In genomic region chr11:72070486-72070885, GRCh38 we compare ENCODE assay signal across 14 cellular contexts. TPM values are rescaled to one million over a fixed set of nuclear protein-coding genes. Genes with fewer than 3 reads are reported as not detected.
DNase-seq lines count a peak whose midpoint lies in the region; ATAC-seq and TF ChIP-seq lines count a peak whose summit lies in the region.
"Had no signal": no experiment of that assay in that cellular context is flagged by ENCODE, and none has a peak within 500 bp of the region (broad histone marks: within the 10 kb centered on the region; RNA-seq: fewer than 3 reads in every experiment).

No MANE protein-coding gene starts in this region.

- DNase-seq in Calu3: no peak
- no peak for DNase-seq in SJSA1 (ENCODE audit: low read depth in 1 of 2, low spot score in 2 of 2)
- DNase-seq in foreskin keratinocyte: no peak
- no peak for DNase-seq in gastrocnemius medialis
- DNase-seq in NCI-H1105 treated with DMSO at 0.1 percent for 48 hours (lab: John Stamatoyannopoulos, UW): no peak
- DNase-seq in NK-92 (lab: John Stamatoyannopoulos, UW; ENCODE audit: unreplicated experiment): no peak
- DNase-seq: activated gamma-delta T cell; NCI-H187; stimulated activated naive CD4-positive, alpha-beta T cell treated with Interleukin-2 at 50 U/mL for 16 hours had no signal

- CTCF ChIA-PET in Calu3 (lab: Charles Lee): interaction anchor here (0.9 kb wide), 1 partner anchor 8 kb away, joined by 3 read pairs; no protein-coding TSS in a partner anchor

- H3K27me3 ChIP-seq in SJSA1 (replicated peaks) (no peaks in the 10 kb centered on the region), foreskin keratinocyte (no peaks in the 10 kb centered on the region), gastrocnemius medialis (no peaks in the 10 kb centered on the region)

- intact Hi-C loops in Calu3 (cut with micrococcal nuclease; ENCODE audit: unreplicated experiment) (no loop called here), gastrocnemius medialis (cut with DNase I; ENCODE audit: low total_unique reads) (no loop called here)

- H3K4me3 Mint-ChIP-seq in Calu3 (ENCODE audit: low read depth, unreplicated experiment): peak overlapping the region; percentile 44

- in situ Hi-C loops in gastrocnemius medialis (cut with MboI; ENCODE audit: low sequenced_read_pairs in 4 of 4): no loop called here

- H3K9me3 Mint-ChIP-seq in Calu3 (ENCODE audit: low read depth, unreplicated experiment): no peaks in the 10 kb centered on the region

- no peak for TF ChIP-seq POLR2A in gastrocnemius medialis (IDR thresholded peaks at IDR 0.05)

- no TSS peak for BruUV-seq in Calu3 (replicated peaks; lab: Mats Ljungman, UMichigan)

- peak overlapping the region; percentile 68 for H3K27ac ChIP-seq in SJSA1
- H3K27ac ChIP-seq in foreskin keratinocyte: peak overlapping the region; percentile 42
- H3K27ac ChIP-seq in gastrocnemius medialis: peak overlapping the region; percentile 66 to 81 (median 74)
- H3K27ac ChIP-seq: SK-N-MC had no signal

- H3K36me3 ChIP-seq in SJSA1 (peaks cover 17% of the 10 kb centered on the region), gastrocnemius medialis (no peaks in the 10 kb centered on the region)

- peaks cover 23% of the 10 kb centered on the region for H3K36me3 Mint-ChIP-seq in Calu3 (ENCODE audit: insufficient read depth, unreplicated experiment)

- H3K4me1 ChIP-seq in SJSA1 (replicated peaks): peaks cover 44% of the 10 kb centered on the region
- peaks cover 29% of the 10 kb centered on the region for H3K4me1 ChIP-seq in foreskin keratinocyte
- peaks cover 31 to 52% of the 10 kb centered on the region in 2 donors for H3K4me1 ChIP-seq in gastrocnemius medialis

- H3K9me3 ChIP-seq in SJSA1 (replicated peaks): no peaks in the 10 kb centered on the region
- no peaks in the 10 kb centered on the region for H3K9me3 ChIP-seq in gastrocnemius medialis

- ATAC-seq in foreskin keratinocyte: no peak
- ATAC-seq in gastrocnemius medialis: no peak
- no peak for ATAC-seq in HG03139 (IDR thresholded peaks at IDR 0.05; ENCODE audit: unreplicated experiment)
- no peak for ATAC-seq in HG03159 (IDR thresholded peaks at IDR 0.05; ENCODE audit: unreplicated experiment)

- TF ChIP-seq CTCF in Calu3 (IDR thresholded peaks at IDR 0.05; ENCODE audit: unreplicated experiment) (no peak), foreskin keratinocyte (conservative IDR thresholded peaks at IDR 0.05) (no peak), gastrocnemius medialis (IDR thresholded peaks at IDR 0.05 in 4 of 5, conservative IDR thresholded peaks at IDR 0.05 in 1 of 5) (no peak)

- H3K4me3 ChIP-seq in SJSA1 (no peak overlapping the region), gastrocnemius medialis (no peak overlapping the region)
- H3K4me3 ChIP-seq: SK-N-MC had no signal

- no peaks in the 10 kb centered on the region for H3K27me3 Mint-ChIP-seq in Calu3 (ENCODE audit: unreplicated experiment)
- H3K27me3 Mint-ChIP-seq: progenitor cell of endocrine pancreas had no signal

- H3K4me1 Mint-ChIP-seq in Calu3 (ENCODE audit: low read depth, unreplicated experiment): peaks cover 54% of the 10 kb centered on the region

- H3K27ac Mint-ChIP-seq in Calu3 (ENCODE audit: unreplicated experiment): peak overlapping the region; percentile 20
- H3K27ac Mint-ChIP-seq: progenitor cell of endocrine pancreas had no signal

RNA-seq across cellular contexts. Expression of gene NUMA1, which starts 9.9 kb away (rescaled TPM):
- total RNA-seq in Calu3 (2022): 140 and 146 TPM in 2 replicates
- total RNA-seq in SJSA1 (2014; rRNA removed; shearing (Covaris generic)): 38.4 and 46.4 TPM in 2 replicates
- total RNA-seq in foreskin keratinocyte: 97.7 and 101 TPM in 2 replicates
- polyA plus RNA-seq in foreskin keratinocyte: 58.6 and 59.2 TPM in 2 replicates
- total RNA-seq in gastrocnemius medialis: 100 to 1,000 TPM; 163 to 272 (median 202) TPM

RNA-seq across cellular contexts. Expression of gene LRRC51, which starts 10.2 kb away (rescaled TPM):
- total RNA-seq in Calu3 (2022): 8.5 and 11.0 TPM in 2 replicates
- 4.1 TPM in 1 of 2 replicates, not detected in the other for total RNA-seq in SJSA1 (2014; rRNA removed; shearing (Covaris generic))
- total RNA-seq in foreskin keratinocyte: 6.3 and 6.4 TPM in 2 replicates
- 6.4 and 8.0 TPM in 2 replicates for polyA plus RNA-seq in foreskin keratinocyte
- total RNA-seq in gastrocnemius medialis: 1 to 10 TPM; 3.6 to 9.5 (median 5.3) TPM

RNA-seq across cellular contexts. Expression of gene LAMTOR1, which starts 32.6 kb away (rescaled TPM):
- total RNA-seq in Calu3 (2022): 67.1 and 73.5 TPM in 2 replicates
- total RNA-seq in SJSA1 (2014; rRNA removed; shearing (Covaris generic)): 51.2 and 76.8 TPM in 2 replicates
- total RNA-seq in foreskin keratinocyte: 140 and 151 TPM in 2 replicates
- polyA plus RNA-seq in foreskin keratinocyte: 207 and 209 TPM in 2 replicates
- total RNA-seq in gastrocnemius medialis: 100 to 1,000 TPM in 2 of 4 donors, 10 to 100 TPM in 2; 75.0 to 146 (median 104) TPM

RNA-seq across cellular contexts. Expression of gene TOMT, which starts 35.2 kb away (rescaled TPM):
- total RNA-seq in Calu3 (2022): not detected in 2 replicates
- not detected in 2 replicates for total RNA-seq in SJSA1 (2014; rRNA removed; shearing (Covaris generic))
- total RNA-seq in foreskin keratinocyte: not detected in 2 replicates
- polyA plus RNA-seq in foreskin keratinocyte: not detected in 2 replicates
- not detected for total RNA-seq in gastrocnemius medialis
- total RNA-seq: frontal cortex, progenitor cell of endocrine pancreas had no signal

RNA-seq across cellular contexts. Expression of gene ANAPC15, which starts 42.0 kb away (rescaled TPM):
- total RNA-seq in Calu3 (2022): 25.8 and 29.4 TPM in 2 replicates
- 23.5 and 46.9 TPM in 2 replicates for total RNA-seq in SJSA1 (2014; rRNA removed; shearing (Covaris generic))
- total RNA-seq in foreskin keratinocyte: 82.7 and 93.2 TPM in 2 replicates
- polyA plus RNA-seq in foreskin keratinocyte: 105 and 120 TPM in 2 replicates
- 10 to 100 TPM; 21.2 to 39.3 (median 32.4) TPM for total RNA-seq in gastrocnemius medialis
